8 cellular contexts compared by ENCODE assay signal in genomic region chr3:15427182-15427880, GRCh38. TPM values are rescaled to one million over a fixed set of nuclear protein-coding genes. Genes with fewer than 3 reads are reported as not detected.
DNase-seq lines count a peak whose midpoint lies in the region; ATAC-seq and TF ChIP-seq lines count a peak whose summit lies in the region.

Gene EAF1, plus strand, starts transcription at chr3:15427598. Its CDS starts 182 bp downstream, at chr3:15427780.
Gene METTL6, minus strand, starts transcription at chr3:15427544. Its CDS starts 1,033 bp downstream, at chr3:15426511.

- no peak for TF ChIP-seq CTCF in PC-3 (conservative IDR thresholded peaks at IDR 0.05; ENCODE audit: low read depth, low read length)

- H2AFZ ChIP-seq in PC-3 (ENCODE audit: low read length): peak within 1 kb of the TSS; percentile 99

- peaks cover 12% of the 10 kb centered on the region for H4K20me1 ChIP-seq in PC-3 (ENCODE audit: low read length)

- H3K36me3 ChIP-seq in HUES48 (ENCODE audit: control insufficient read depth, insufficient read depth, low read length) (peaks cover 56% of the 10 kb centered on the region), PC-3 (ENCODE audit: low read depth, low read length) (peaks cover 16% of the 10 kb centered on the region; the same call in 1 of the 2 replicates), esophagus (ENCODE audit: control insufficient read depth in 2 of 2, insufficient read depth in 2 of 2, low read length in 1 of 2) (peaks cover 0 to 3% of the 10 kb centered on the region in 2 donors), muscle layer of colon (ENCODE audit: insufficient read depth, low read length) (peaks cover 17% of the 10 kb centered on the region)

- BruUV-seq in PC-3 (replicated peaks; lab: Mats Ljungman, UMichigan): no TSS peak

- H3K4me3 ChIP-seq in HUES48 (ENCODE audit: low read depth, low read length) (peak within 1 kb of the TSS; percentile 96), PC-3 (ENCODE audit: low read length) (peak within 1 kb of the TSS; percentile 100), esophagus (ENCODE audit: low read depth in 1 of 2, low read length in 2 of 2) (peak within 1 kb of the TSS; percentile 76 to 98), muscle layer of colon (ENCODE audit: low read depth in 1 of 2, low read length in 2 of 2) (peak within 1 kb of the TSS; percentile 96 to 98)

- H3K9ac ChIP-seq in HUES48 (ENCODE audit: low read depth, low read length): peak within 1 kb of the TSS; percentile 88
- H3K9ac ChIP-seq in PC-3 (ENCODE audit: low read length): peak within 1 kb of the TSS; percentile 96
- H3K9ac ChIP-seq in muscle layer of colon (ENCODE audit: low read length): peak within 1 kb of the TSS; percentile 80

- no peaks in the 10 kb centered on the region for H3K9me2 ChIP-seq in PC-3 (replicated peaks; ENCODE audit: low read length)

- POLR2A ChIA-PET in PC-3 (lab: Charles Lee; ENCODE audit: unreplicated experiment): no interaction called here

- peak within 1 kb of the TSS; percentile 94 for H3K4me2 ChIP-seq in PC-3 (ENCODE audit: low read length)

- ATAC-seq in GM21381 (IDR thresholded peaks at IDR 0.05; ENCODE audit: unreplicated experiment) (peak; percentile 89), PC-3 (peak; percentile 89)

- H3K4me1 ChIP-seq in HUES48 (ENCODE audit: control insufficient read depth, insufficient read depth, low read length) (peaks cover 9% of the 10 kb centered on the region; the same call in 1 of the 2 replicates), PC-3 (ENCODE audit: insufficient read depth, low read length) (peaks cover 20% of the 10 kb centered on the region), esophagus (ENCODE audit: control insufficient read depth in 2 of 2, insufficient read depth in 2 of 2, low read length in 1 of 2) (no peaks in the 10 kb centered on the region), muscle layer of colon (ENCODE audit: insufficient read depth, low read length) (peaks cover 8% of the 10 kb centered on the region)

- H3F3A ChIP-seq in PC-3 (ENCODE audit: low read length, unreplicated experiment): no peaks in the 10 kb centered on the region

- 0 to 1% methylated on average over 51 to 52 of the region's 52 CpGs for WGBS in esophagus, 2 donors

- DNase-seq in COLO829 (ENCODE audit: low spot score) (peak; percentile 69), PC-3 (peak; percentile 84), activated T-cell treated with anti-CD3 and anti-CD28 coated beads for 48 hours (ENCODE audit: low read depth) (peak; percentile 83)
- DNase-seq in stimulated activated CD8-positive, alpha-beta memory T cell treated with anti-CD3 and anti-CD28 coated beads, Interleukin-7, amount 100 ng/mL, for 24 hours (ENCODE audit: low read depth): peak; percentile 75

- H3K27ac ChIP-seq in HUES48 (ENCODE audit: low read depth, low read length) (peak within 1 kb of the TSS; percentile 91), PC-3 (ENCODE audit: low read length) (peak within 1 kb of the TSS; percentile 54), esophagus (ENCODE audit: low read depth in 2 of 2, low read length in 1 of 2) (peak within 1 kb of the TSS; percentile 79 to 80), muscle layer of colon (ENCODE audit: low read depth, low read length) (peak within 1 kb of the TSS; percentile 78)

- peaks cover 68% of the 10 kb centered on the region for H3K79me2 ChIP-seq in PC-3 (ENCODE audit: low read length)

- H3K9me3 ChIP-seq in HUES48 (ENCODE audit: control insufficient read depth, insufficient read depth, low read length): no peaks in the 10 kb centered on the region
- H3K9me3 ChIP-seq in PC-3 (ENCODE audit: low read length): no peaks in the 10 kb centered on the region
- H3K9me3 ChIP-seq in esophagus (ENCODE audit: control insufficient read depth in 2 of 2, insufficient read depth in 1 of 2, low read depth in 1 of 2, low read length in 1 of 2): no peaks in the 10 kb centered on the region
- H3K9me3 ChIP-seq in muscle layer of colon (ENCODE audit: low read length): no peaks in the 10 kb centered on the region

- H3K27me3 ChIP-seq in HUES48 (ENCODE audit: control insufficient read depth, insufficient read depth, low read length) (no peaks in the 10 kb centered on the region), PC-3 (ENCODE audit: low read length) (no peaks in the 10 kb centered on the region), esophagus (ENCODE audit: control insufficient read depth in 1 of 2, insufficient read depth in 2 of 2, low read length in 2 of 2) (no peaks in the 10 kb centered on the region), muscle layer of colon (ENCODE audit: control insufficient read depth in 1 of 2, insufficient read depth in 2 of 2, low read length in 2 of 2) (no peaks in the 10 kb centered on the region)

- intact Hi-C loops in PC-3 (cut with micrococcal nuclease): no loop called here

- CTCF ChIA-PET in PC-3 (lab: Charles Lee): no interaction called here

RNA-seq across cellular contexts. Expression of gene EAF1, which starts in this region (rescaled TPM):
- total RNA-seq in PC-3 (2014; rRNA removed): 28.6 and 35.3 TPM in 2 replicates
- polyA plus RNA-seq in esophagus: 1 to 10 TPM; 3.2 to 6.3 TPM

RNA-seq across cellular contexts. Expression of gene METTL6, which starts in this region (rescaled TPM):
- total RNA-seq in PC-3 (2014; rRNA removed): 22.4 and 27.5 TPM in 2 replicates
- polyA plus RNA-seq in esophagus: 1 to 10 TPM; 5.6 to 8.9 TPM

Comparison
In these comparisons a context has a peak if more than half of its experiments do, and no peak if none do; other contexts are left out.
1. Peak in every context shown above with its lines: DNase-seq, ATAC-seq, H3K4me3 ChIP-seq and H3K27ac ChIP-seq.